24 cellular contexts compared by ENCODE assay signal in the genomic region with DNA sequence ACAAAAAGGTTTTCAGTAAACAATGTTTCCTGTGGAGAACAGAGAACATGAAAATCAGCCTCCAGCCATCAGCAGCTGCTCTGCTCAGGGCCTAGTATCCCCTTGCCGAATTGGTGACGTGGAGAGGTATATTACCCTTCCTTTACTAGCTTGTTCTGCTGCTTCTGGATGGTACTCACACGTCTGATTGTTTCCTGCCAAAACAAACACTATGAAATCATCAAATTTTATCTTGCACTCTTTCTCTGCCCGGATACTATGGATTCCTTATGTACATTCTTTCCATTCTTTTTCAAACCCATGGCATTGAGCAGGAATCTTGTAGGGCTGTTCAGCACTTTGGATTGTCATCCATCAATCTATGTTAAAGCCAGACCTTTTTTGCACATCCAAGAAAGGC. TPM values are rescaled to one million over a fixed set of nuclear protein-coding genes. Genes with fewer than 3 reads are reported as not detected.
A peak's percentile ranks its signal among the peaks of the same experiment; 100 is the strongest.
DNase-seq lines count a peak whose midpoint lies in the region; ATAC-seq, FAIRE-seq and TF ChIP-seq lines count a peak whose summit lies in the region.
"Had no signal": no experiment of that assay in that cellular context is flagged by ENCODE, and none has a peak within 500 bp of the region (broad histone marks: within the 10 kb centered on the region; RNA-seq: fewer than 3 reads in every experiment).

No MANE protein-coding gene starts in this region.

- BruUV-seq in K562 (replicated peaks; lab: Mats Ljungman, UMichigan): no TSS peak

- TF ChIP-seq CTCF in K562 (IDR thresholded peaks at IDR 0.05 in 2 of 3, conservative IDR thresholded peaks at IDR 0.05 in 1 of 3; ENCODE audit: insufficient read depth in 2 of 3, low read depth in 1 of 3, low read length in 3 of 3) (no peak), foreskin keratinocyte (conservative IDR thresholded peaks at IDR 0.05) (no peak), sigmoid colon (IDR thresholded peaks at IDR 0.05) (no peak)

- H3K27me3 ChIP-seq in K562 (ENCODE audit: control insufficient read depth in 2 of 2, insufficient read depth in 2 of 2, low read length in 2 of 2) (no peaks in the 10 kb centered on the region), foreskin keratinocyte (no peaks in the 10 kb centered on the region), sigmoid colon (no peaks in the 10 kb centered on the region), SJCRH30 (no peaks in the 10 kb centered on the region)
- H3K27me3 ChIP-seq: left lung, uterus had no signal

- H2AFZ ChIP-seq in K562 (ENCODE audit: low read depth, low read length): peak overlapping the region; percentile 26; the same call in 1 of the 2 replicates

- CTCF ChIA-PET in K562 (lab: Yijun Ruan, JAX; ENCODE audit: low intra/inter-chr PET ratio): no interaction called here

- H3K36me3 ChIP-seq in K562 (ENCODE audit: control insufficient read depth, insufficient read depth, low read length): no peaks in the 10 kb centered on the region
- no peaks in the 10 kb centered on the region for H3K36me3 ChIP-seq in sigmoid colon
- no peaks in the 10 kb centered on the region for H3K36me3 ChIP-seq in SJCRH30
- H3K36me3 ChIP-seq: left lung, uterus had no signal

- DNase-seq in EH (ENCODE audit: low read depth): peak; percentile 76
- peak; percentile 80 for DNase-seq in NCI-H226
- no peak for DNase-seq in K562 (ENCODE audit: extremely low read depth in 1 of 4, low spot score in 3 of 4)
- DNase-seq in foreskin keratinocyte: peak; percentile 70 to 80
- no peak for DNase-seq in NCI-H2227 treated with DMSO at 0.1 percent for 48 hours (lab: John Stamatoyannopoulos, UW)
- no peak for DNase-seq in sigmoid colon
- no peak for DNase-seq in SJCRH30
- DNase-seq: activated CD4-positive, alpha-beta T cell treated with anti-CD3 and anti-CD28 coated beads for 1 hour; activated CD8-positive, alpha-beta memory T cell treated with anti-CD3 and anti-CD28 coated beads for 24 hours; activated naive CD4-positive, alpha-beta T cell treated with anti-CD3 and anti-CD28 coated beads for 36 hours; activated T-cell treated with anti-CD3 and anti-CD28 coated beads, Interleukin-2, amount 50 U/mL, for 48 hours; anterior cingulate cortex; Calu3; effector CD8-positive, alpha-beta T cell; glutamatergic neuron; GOT3; left lung; NCI-H1417; NCI-H526; posterior cingulate gyrus; SHP77; uterus had no signal

- no peak for FAIRE-seq in K562 (lab: Jason Lieb, UNC)

- in situ Hi-C loops in K562 (cut with MboI): no loop called here

- no peaks in the 10 kb centered on the region for H4K20me1 ChIP-seq in K562 (replicated peaks; ENCODE audit: control insufficient read depth, insufficient read depth, low read length)

- intact Hi-C loops in K562 (cut with micrococcal nuclease): no loop called here
- intact Hi-C loops in sigmoid colon (cut with DNase I): no loop called here

- no peak for TF ChIP-seq EP300 in K562 (IDR thresholded peaks at IDR 0.05; ENCODE audit: low read length)
- no peak for TF ChIP-seq EP300 in sigmoid colon (IDR thresholded peaks at IDR 0.05)

- 18% methylated on average over 4 of the region's 4 CpGs for WGBS in K562 (ENCODE audit: insufficient coverage, low coverage, missing lambda C conversion rate)
- WGBS in sigmoid colon, 2 donors: 26 to 64% methylated on average over 4 of the region's 4 CpGs

- no peak overlapping the region for H3K4me2 ChIP-seq in K562 (ENCODE audit: insufficient read depth, low read length)

- H3K79me2 ChIP-seq in K562 (ENCODE audit: control insufficient read depth, insufficient read depth, low read length): no peaks in the 10 kb centered on the region

- TF ChIP-seq POLR2A in K562 (conservative IDR thresholded peaks at IDR 0.05) (no peak), sigmoid colon (IDR thresholded peaks at IDR 0.05) (no peak)

- H3K9me3 ChIP-seq in K562 (replicated peaks; ENCODE audit: control insufficient read depth, insufficient read depth, low read depth, low read length): no peaks in the 10 kb centered on the region
- H3K9me3 ChIP-seq in sigmoid colon: no peaks in the 10 kb centered on the region
- H3K9me3 ChIP-seq in SJCRH30 (replicated peaks): no peaks in the 10 kb centered on the region
- H3K9me3 ChIP-seq: left lung, uterus had no signal

- H3K4me3 ChIP-seq in K562: no peak overlapping the region
- H3K4me3 ChIP-seq in sigmoid colon: no peak overlapping the region
- H3K4me3 ChIP-seq in SJCRH30: no peak overlapping the region
- H3K4me3 ChIP-seq: left lung, uterus had no signal

- no peak overlapping the region for H3K9ac ChIP-seq in K562 (ENCODE audit: insufficient read depth in 1 of 2, low read depth in 2 of 2, low read length in 2 of 2)

- TF ChIP-seq RAD21 in K562 (CRISPR knock-in tag; conservative IDR thresholded peaks at IDR 0.05 in 1 of 2, IDR thresholded peaks at IDR 0.05 in 1 of 2): no peak

- H3K4me1 ChIP-seq in K562 (replicated peaks in 1 of 2; ENCODE audit: control insufficient read depth in 2 of 2, insufficient read depth in 2 of 2, low read length in 2 of 2): no peaks in the 10 kb centered on the region
- no peaks in the 10 kb centered on the region for H3K4me1 ChIP-seq in foreskin keratinocyte
- no peaks in the 10 kb centered on the region for H3K4me1 ChIP-seq in sigmoid colon
- H3K4me1 ChIP-seq in SJCRH30: no peaks in the 10 kb centered on the region
- H3K4me1 ChIP-seq: left lung, uterus had no signal

- H3K9me1 ChIP-seq in K562 (ENCODE audit: control insufficient read depth, insufficient read depth, low read length): no peaks in the 10 kb centered on the region

- POLR2A ChIA-PET in K562 (lab: Yijun Ruan, JAX): no interaction called here

- H3K27ac ChIP-seq in K562 (ENCODE audit: extremely low read depth, low read depth, low read length): no peak overlapping the region
- H3K27ac ChIP-seq in foreskin keratinocyte: no peak overlapping the region
- no peak overlapping the region for H3K27ac ChIP-seq in sigmoid colon
- H3K27ac ChIP-seq in SJCRH30: no peak overlapping the region
- H3K27ac ChIP-seq: C4-2B, left lung, uterus had no signal

- ATAC-seq in K562 (no peak), foreskin keratinocyte (no peak), GM21360 (IDR thresholded peaks at IDR 0.05; ENCODE audit: unreplicated experiment) (no peak)
- ATAC-seq: left lung had no signal

TF ChIP-seq in K562, 482 proteins besides CTCF, POLR2A, EP300 and RAD21 (continues in another document):
- TF ChIP-seq ZNF274 (IDR thresholded peaks at IDR 0.05; ENCODE audit: borderline replicate concordance, low read depth, low read length) (no peak), CBX3 (IDR thresholded peaks at IDR 0.05; ENCODE audit: borderline replicate concordance in 1 of 2, low read length in 2 of 2) (no peak)

RNA-seq across cellular contexts. Expression of a gene that starts 18.8 kb away (rescaled TPM):
- 46.0 and 114 TPM in 2 replicates for total RNA-seq in K562 (2011; cell fraction: chromatin; rRNA removed; ENCODE audit: low replicate concordance)
- total RNA-seq in K562 (2011; cell fraction: nucleolus; rRNA removed): 24.2 and 34.1 TPM in 2 replicates
- 55.9 and 78.9 TPM in 2 replicates for total RNA-seq in K562 (2011; cell fraction: nucleoplasm; rRNA removed)
- total RNA-seq in K562 (2014; rRNA removed) (46.5 and 57.8 TPM in 2 replicates), K562 (2014; rRNA removed; fragmentation: Illumina TruSeq; extraction: Trizol) (63.9 and 76.3 TPM in 2 replicates), K562 (2015; rRNA removed; fragmentation: Illumina TruSeq; extraction: Trizol) (56.6 and 59.5 TPM in 2 replicates), K562 (2021) (50.3 and 62.5 TPM in 2 replicates), foreskin keratinocyte (85.2 and 104 TPM in 2 replicates), sigmoid colon (10 to 100 TPM; 47.6 to 56.0 (median 51.4) TPM)
- polyA plus RNA-seq in K562 (2011; rRNA removed) (62.0 and 77.6 TPM in 2 replicates), K562 (2014; fragmentation: Illumina TruSeq; extraction: Trizol) (66.8 and 77.2 TPM in 2 replicates), K562 (2014; fragmentation: Nextera tagmentation; extraction: Ambion mirVana) (10 to 100 TPM; 31.4 to 48.0 TPM), K562 (2014; rRNA removed) (54.1 and 57.1 TPM in 2 replicates), foreskin keratinocyte (39.5 and 49.5 TPM in 2 replicates), sigmoid colon (10 to 100 TPM; 34.2 to 49.9 (median 34.7) TPM)
- polyA plus RNA-seq in K562 (2011; cell fraction: cytosol; rRNA removed): 34.1 and 50.0 TPM in 2 replicates
- polyA plus RNA-seq in K562 (2011; cell fraction: nucleus; rRNA removed): 108 and 117 TPM in 2 replicates
- polyA plus RNA-seq in K562 (2012): 39.3 and 43.4 TPM in 2 replicates
- polyA minus RNA-seq in K562 (2011; rRNA and poly(A)+ RNA removed): 109 and 114 TPM in 2 replicates
- polyA minus RNA-seq in K562 (2011; cell fraction: cytosol; rRNA and poly(A)+ RNA removed): 59.6 and 103 TPM in 2 replicates
- polyA minus RNA-seq in K562 (2011; cell fraction: nucleus; rRNA and poly(A)+ RNA removed): 68.5 and 92.6 TPM in 2 replicates
- total RNA-seq in SJCRH30 (2014; rRNA removed; shearing (Covaris generic)): 78.0 and 88.5 TPM in 2 replicates

RNA-seq across cellular contexts. Expression of a gene that starts 47.8 kb away (rescaled TPM):
- 66.1 and 219 TPM in 2 replicates for total RNA-seq in K562 (2011; cell fraction: chromatin; rRNA removed; ENCODE audit: low replicate concordance)
- total RNA-seq in K562 (2011; cell fraction: nucleolus; rRNA removed): 36.7 and 55.9 TPM in 2 replicates
- 126 and 178 TPM in 2 replicates for total RNA-seq in K562 (2011; cell fraction: nucleoplasm; rRNA removed)
- total RNA-seq in K562 (2014; rRNA removed) (149 and 178 TPM in 2 replicates), K562 (2014; rRNA removed; fragmentation: Illumina TruSeq; extraction: Trizol) (305 and 329 TPM in 2 replicates), K562 (2015; rRNA removed; fragmentation: Illumina TruSeq; extraction: Trizol) (334 and 370 TPM in 2 replicates), K562 (2021) (165 and 167 TPM in 2 replicates), foreskin keratinocyte (176 and 190 TPM in 2 replicates), sigmoid colon (10 to 100 TPM; 38.5 to 81.3 (median 65.4) TPM)
- polyA plus RNA-seq in K562 (2011; rRNA removed) (108 and 179 TPM in 2 replicates), K562 (2014; fragmentation: Illumina TruSeq; extraction: Trizol) (177 and 187 TPM in 2 replicates), K562 (2014; fragmentation: Nextera tagmentation; extraction: Ambion mirVana) (100 to 1,000 TPM; 349 to 489 TPM), K562 (2014; rRNA removed) (125 and 164 TPM in 2 replicates), foreskin keratinocyte (39.3 and 56.1 TPM in 2 replicates), sigmoid colon (100 to 1,000 TPM in 1 of 3 donors, 10 to 100 TPM in 2; 67.3 to 115 (median 74.5) TPM)
- polyA plus RNA-seq in K562 (2011; cell fraction: cytosol; rRNA removed): 22.6 and 76.2 TPM in 2 replicates
- polyA plus RNA-seq in K562 (2011; cell fraction: nucleus; rRNA removed): 29.0 and 44.4 TPM in 2 replicates
- 59.0 and 146 TPM in 2 replicates for polyA plus RNA-seq in K562 (2012)
- polyA minus RNA-seq in K562 (2011; rRNA and poly(A)+ RNA removed): 281 and 301 TPM in 2 replicates
- polyA minus RNA-seq in K562 (2011; cell fraction: cytosol; rRNA and poly(A)+ RNA removed): 79.5 and 99.4 TPM in 2 replicates
- polyA minus RNA-seq in K562 (2011; cell fraction: nucleus; rRNA and poly(A)+ RNA removed): 48.2 and 75.5 TPM in 2 replicates
- 191 and 202 TPM in 2 replicates for total RNA-seq in SJCRH30 (2014; rRNA removed; shearing (Covaris generic))

Comparison
In these comparisons a context has a peak if more than half of its experiments do, and no peak if none do; other contexts are left out.
1. DNase-seq: peak in EH (single experiment), NCI-H226 (single experiment) and foreskin keratinocyte (2 of 2); none in K562 (0 of 4), NCI-H2227 treated with DMSO at 0.1 percent for 48 hours (single experiment), sigmoid colon (single experiment) and SJCRH30 (0 of 2).